Comparison of ENCODE assay signal across 8 cellular contexts in the genomic region with DNA sequence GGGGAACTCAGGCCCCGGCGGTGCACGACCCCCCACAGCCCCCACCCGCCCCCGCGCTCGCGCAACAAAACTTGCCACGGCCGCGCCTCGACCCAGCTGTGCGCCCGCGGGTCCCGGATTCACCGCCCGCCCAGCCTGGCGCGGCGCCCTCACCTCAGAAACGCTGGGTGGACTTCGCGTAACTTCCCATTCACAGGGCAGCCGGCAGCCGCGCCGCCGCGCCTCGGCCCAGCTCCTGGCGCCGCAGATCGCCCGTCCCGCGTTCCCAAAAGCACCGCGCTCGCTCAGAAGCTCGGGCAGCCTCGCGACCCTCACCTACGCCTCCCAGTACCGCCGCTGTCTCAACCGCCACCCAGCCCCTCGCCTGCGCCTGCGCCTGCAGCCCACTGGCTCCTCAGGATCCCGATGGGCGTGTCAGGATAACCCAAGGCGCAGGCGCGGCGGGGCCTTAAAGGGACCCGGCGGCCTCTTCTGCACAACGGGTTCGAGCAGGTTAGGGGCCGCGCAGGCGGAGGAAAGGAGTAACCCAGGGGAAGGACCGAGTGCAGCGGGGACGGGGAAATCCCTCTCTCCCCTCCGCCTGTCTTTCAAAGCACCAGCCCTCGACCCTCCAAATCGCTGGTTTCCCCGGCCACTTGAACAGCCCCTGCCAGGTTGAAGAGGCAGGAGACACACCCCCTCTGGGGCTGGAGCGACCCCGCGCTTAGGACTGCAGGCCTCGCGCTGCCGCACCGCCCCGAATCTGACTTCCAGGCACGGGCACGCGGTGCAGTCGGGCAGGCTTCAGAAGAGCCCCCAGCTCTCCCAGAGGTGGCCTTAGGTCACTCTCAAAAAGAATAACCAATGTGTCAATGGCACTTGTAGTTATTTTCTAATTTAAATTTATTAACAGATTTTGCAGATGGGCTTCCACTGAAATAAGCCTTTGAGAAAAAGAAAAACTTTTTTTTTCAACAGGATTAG. TPM values are rescaled to one million over a fixed set of nuclear protein-coding genes. Genes with fewer than 3 reads are reported as not detected.
DNase-seq lines count a peak whose midpoint lies in the region; ATAC-seq and TF ChIP-seq lines count a peak whose summit lies in the region.

Gene NBPF1, minus strand, starts transcription at position 380 of the 963 bp plus-strand sequence.

- H3K9ac ChIP-seq in IMR-90 (ENCODE audit: low read depth, low read length) = peak within 1 kb of the TSS; percentile 80

- peaks cover under 1% of the 10 kb centered on the region; the same call in 1 of the 2 replicates for H4K20me1 ChIP-seq in IMR-90 (ENCODE audit: insufficient read depth, low read length)

- BruUV-seq in IMR-90 (replicated peaks; lab: Mats Ljungman, UMichigan) = no TSS peak

- in situ Hi-C loops in IMR-90 (cut with MboI; ENCODE audit: low sequenced_read_pairs) = loop anchor here (25.0 kb wide), 1 partner anchor 424 kb away; no protein-coding TSS in a partner anchor

- peak within 1 kb of the TSS; percentile 84 for H3K14ac ChIP-seq in IMR-90 (replicated peaks; ENCODE audit: low read depth, low read length)

- H4K5ac ChIP-seq in IMR-90 (ENCODE audit: low read depth, low read length) = peak within 1 kb of the TSS; percentile 33

- CTCF ChIA-PET in IMR-90 (lab: Yijun Ruan, JAX) = interaction anchor here (1.1 to 2.5 kb wide), 2 partner anchors 8 to 302 kb away, joined by 3 to 21 read pairs; no protein-coding TSS in a partner anchor

- H3K9me3 ChIP-seq in IMR-90 (ENCODE audit: control insufficient read depth, insufficient read depth, low read length) = no peaks in the 10 kb centered on the region
- H3K9me3 ChIP-seq in esophagus (ENCODE audit: control insufficient read depth in 2 of 2, insufficient read depth in 1 of 2, low read depth in 1 of 2, low read length in 1 of 2) = no peaks in the 10 kb centered on the region

- H3K27me3 ChIP-seq in IMR-90 (ENCODE audit: control insufficient read depth, insufficient read depth, low read length) (no peaks in the 10 kb centered on the region), esophagus (ENCODE audit: control insufficient read depth in 1 of 2, insufficient read depth in 2 of 2, low read length in 2 of 2) (no peaks in the 10 kb centered on the region)

- H2AFZ ChIP-seq in IMR-90 (replicated peaks; ENCODE audit: low read length, poor library complexity) = peak within 1 kb of the TSS; percentile 98

- DNase-seq in DMS 273 (lab: John Stamatoyannopoulos, UW; ENCODE audit: unreplicated experiment) (peak; percentile 100), IMR-90 (peak; percentile 94), OCI-M1 (lab: John Stamatoyannopoulos, UW) (peak; percentile 100), mucosa of gallbladder (ENCODE audit: low spot score) (peak; percentile 96)
- DNase-seq in activated T-cell treated with anti-CD3 and anti-CD28 coated beads, Interleukin-2, amount 50 U/mL, for 1 hour = peak; percentile 91
- DNase-seq in stimulated activated CD8-positive, alpha-beta memory T cell treated with anti-CD3 and anti-CD28 coated beads, Interleukin-4, amount 100 ng/mL, for 1 hour (ENCODE audit: low read depth in 2 of 2, low spot score in 1 of 2) = peak; percentile 84 to 90

- H2BK20ac ChIP-seq in IMR-90 (ENCODE audit: low read depth, low read length) = no peak within 1 kb of the TSS

- peak within 1 kb of the TSS; percentile 75 for H2BK120ac ChIP-seq in IMR-90 (ENCODE audit: low read depth, low read length)

- peak; percentile 66 for TF ChIP-seq POLR2A in IMR-90 (IDR thresholded peaks at IDR 0.05; ENCODE audit: low read depth, low read length)

- TF ChIP-seq RAD21 in IMR-90 (IDR thresholded peaks at IDR 0.05; ENCODE audit: low read length) = peak; percentile 21; the same call in 1 of the 2 replicates

- H3K4ac ChIP-seq in IMR-90 (ENCODE audit: low read depth, low read length) = peak within 1 kb of the TSS; percentile 91

- H3K18ac ChIP-seq in IMR-90 (ENCODE audit: low read depth, low read length) = no peak within 1 kb of the TSS; the same call in 1 of the 2 replicates

- ATAC-seq in GM21619 (IDR thresholded peaks at IDR 0.05; ENCODE audit: unreplicated experiment) (peak; percentile 80), IMR-90 (ENCODE audit: low read depth) (peak; percentile 99)

- peaks cover 3% of the 10 kb centered on the region; the same call in 1 of the 2 replicates for H3K4me1 ChIP-seq in IMR-90 (ENCODE audit: control insufficient read depth, insufficient read depth, low read length)
- peaks cover 4 to 6% of the 10 kb centered on the region in 2 donors for H3K4me1 ChIP-seq in esophagus (ENCODE audit: control insufficient read depth in 2 of 2, insufficient read depth in 2 of 2, low read length in 1 of 2)

- peak within 1 kb of the TSS; percentile 86 for H3K4me2 ChIP-seq in IMR-90 (ENCODE audit: low read depth, low read length)

- H2BK5ac ChIP-seq in IMR-90 (ENCODE audit: low read depth, low read length, poor library complexity, severe bottlenecking) = peak within 1 kb of the TSS; percentile 83

- H3K79me1 ChIP-seq in IMR-90 (ENCODE audit: low read depth in 1 of 2, low read length in 2 of 2) = peaks cover 13 to 33% of the 10 kb centered on the region in 2 experiments

- peak within 1 kb of the TSS; percentile 41 for H3K56ac ChIP-seq in IMR-90 (ENCODE audit: extremely low read depth, insufficient read depth, low read length)

- H2AK9ac ChIP-seq in IMR-90 (replicated peaks; ENCODE audit: low read depth, low read length, poor library complexity) = peak within 1 kb of the TSS; percentile 93

- peak within 1 kb of the TSS; percentile 72 for H3K27ac ChIP-seq in IMR-90 (ENCODE audit: insufficient read depth, low read length)
- peak within 1 kb of the TSS; percentile 44 to 73 for H3K27ac ChIP-seq in esophagus (ENCODE audit: low read depth in 2 of 2, low read length in 1 of 2)

- TF ChIP-seq CTCF in IMR-90 (conservative IDR thresholded peaks at IDR 0.05; ENCODE audit: low read depth, low read length) = no peak

- WGBS in IMR-90 (ENCODE audit: extremely low coverage in 2 of 2, insufficient read length in 1 of 2), 2 experiments = 1% methylated on average over 82 of the region's 82 CpGs; no CpG with 5 or more reads in 1 of the 2 experiments
- 0% methylated on average over 82 of the region's 82 CpGs for WGBS in esophagus, 2 donors

- peaks cover 4% of the 10 kb centered on the region for H3K36me3 ChIP-seq in IMR-90 (ENCODE audit: control insufficient read depth, insufficient read depth, low read length)
- H3K36me3 ChIP-seq in esophagus (ENCODE audit: control insufficient read depth in 2 of 2, insufficient read depth in 2 of 2, low read length in 1 of 2) = peaks cover 0 to under 1% of the 10 kb centered on the region in 2 donors

- dilution Hi-C loops in IMR-90 (cut with HindIII; ENCODE audit: low sequenced_read_pairs, unreplicated experiment) = no loop called here

- intact Hi-C loops in IMR-90 (cut with micrococcal nuclease) = loop anchor here (5.0 kb wide), 1 partner anchor 319 kb away; no protein-coding TSS in a partner anchor

- H4K8ac ChIP-seq in IMR-90 (ENCODE audit: low read depth in 2 of 2, low read length in 2 of 2) = peak within 1 kb of the TSS; percentile 6 to 95

- peaks cover 2% of the 10 kb centered on the region; the same call in 1 of the 2 replicates for H3K9me1 ChIP-seq in IMR-90 (ENCODE audit: insufficient read depth, low read length)

- peak within 1 kb of the TSS; percentile 65; the same call in 1 of the 2 replicates for H2AK5ac ChIP-seq in IMR-90 (ENCODE audit: low read depth, low read length)

- peak within 1 kb of the TSS; percentile 4; the same call in 1 of the 3 replicates for H2BK15ac ChIP-seq in IMR-90 (ENCODE audit: low read depth, low read length)

- peak within 1 kb of the TSS; percentile 91 for H3K23ac ChIP-seq in IMR-90 (ENCODE audit: low read depth, low read length)

- POLR2A ChIA-PET in IMR-90 (lab: Charles Lee; ENCODE audit: unreplicated experiment) = interaction anchor here (0.8 kb wide), 1 partner anchor 103 kb away, joined by 17 read pairs; no protein-coding TSS in a partner anchor

- peak within 1 kb of the TSS; percentile 56 for H3K4me3 ChIP-seq in IMR-90 (ENCODE audit: insufficient read depth, low read depth, low read length)
- H3K4me3 ChIP-seq in esophagus (ENCODE audit: low read depth in 1 of 2, low read length in 2 of 2) = peak within 1 kb of the TSS; percentile 59 to 86

- H4K91ac ChIP-seq in IMR-90 (ENCODE audit: insufficient read depth, low read depth, low read length) = peak within 1 kb of the TSS; percentile 88

TF ChIP-seq in IMR-90, 13 proteins besides CTCF, POLR2A, EP300 and RAD21 (continues in another document):
- TF ChIP-seq MAZ (IDR thresholded peaks at IDR 0.05; ENCODE audit: borderline replicate concordance, low read depth, low read length) (peak; percentile 55; the same call in 1 of the 2 replicates), MXI1 (IDR thresholded peaks at IDR 0.05; ENCODE audit: borderline replicate concordance, low read depth, low read length) (peak; percentile 67; the same call in 1 of the 2 replicates), RFX5 (IDR thresholded peaks at IDR 0.05; ENCODE audit: low read depth, low read length) (no peak), RCOR1 (IDR thresholded peaks at IDR 0.05; ENCODE audit: insufficient replicate concordance, low read length) (peak; percentile 63), SMC3 (IDR thresholded peaks at IDR 0.05; ENCODE audit: low read depth, low read length) (0 out of 2 replicates have a peak, but pooled peaks have one; percentile 9)
- TF ChIP-seq, protein P1, sequence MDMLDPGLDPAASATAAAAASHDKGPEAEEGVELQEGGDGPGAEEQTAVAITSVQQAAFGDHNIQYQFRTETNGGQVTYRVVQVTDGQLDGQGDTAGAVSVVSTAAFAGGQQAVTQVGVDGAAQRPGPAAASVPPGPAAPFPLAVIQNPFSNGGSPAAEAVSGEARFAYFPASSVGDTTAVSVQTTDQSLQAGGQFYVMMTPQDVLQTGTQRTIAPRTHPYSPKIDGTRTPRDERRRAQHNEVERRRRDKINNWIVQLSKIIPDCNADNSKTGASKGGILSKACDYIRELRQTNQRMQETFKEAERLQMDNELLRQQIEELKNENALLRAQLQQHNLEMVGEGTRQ (IDR thresholded peaks at IDR 0.05; ENCODE audit: low read depth, low read length) = 0 out of 2 replicates have a peak, but pooled peaks have one; percentile 2
- TF ChIP-seq, protein P2, sequence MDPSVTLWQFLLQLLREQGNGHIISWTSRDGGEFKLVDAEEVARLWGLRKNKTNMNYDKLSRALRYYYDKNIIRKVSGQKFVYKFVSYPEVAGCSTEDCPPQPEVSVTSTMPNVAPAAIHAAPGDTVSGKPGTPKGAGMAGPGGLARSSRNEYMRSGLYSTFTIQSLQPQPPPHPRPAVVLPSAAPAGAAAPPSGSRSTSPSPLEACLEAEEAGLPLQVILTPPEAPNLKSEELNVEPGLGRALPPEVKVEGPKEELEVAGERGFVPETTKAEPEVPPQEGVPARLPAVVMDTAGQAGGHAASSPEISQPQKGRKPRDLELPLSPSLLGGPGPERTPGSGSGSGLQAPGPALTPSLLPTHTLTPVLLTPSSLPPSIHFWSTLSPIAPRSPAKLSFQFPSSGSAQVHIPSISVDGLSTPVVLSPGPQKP (IDR thresholded peaks at IDR 0.05; ENCODE audit: borderline replicate concordance, low read depth, low read length) = 0 out of 2 replicates have a peak, but pooled peaks have one; percentile 17

RNA-seq across cellular contexts. Expression of gene NBPF1, which starts in this region (rescaled TPM):
- total RNA-seq in IMR-90 (2012; rRNA removed) (25.3 and 28.3 TPM in 2 replicates), mucosa of gallbladder (64.2 TPM)
- polyA plus RNA-seq in IMR-90 (2012; rRNA removed) (17.1 and 18.8 TPM in 2 replicates), esophagus (1 to 10 TPM; 3.5 to 5.4 TPM)
- 8.8 and 12.8 TPM in 2 replicates for polyA plus RNA-seq in IMR-90 (2012; cell fraction: cytosol; rRNA removed)
- 23.2 and 44.6 TPM in 2 replicates for polyA plus RNA-seq in IMR-90 (2012; cell fraction: nucleus; rRNA removed; ENCODE audit: low replicate concordance)

Comparison
In these comparisons a context has a peak if more than half of its experiments do, and no peak if none do; other contexts are left out.
1. Peak in every context shown above with its lines: DNase-seq, ATAC-seq, H3K4me3 ChIP-seq and H3K27ac ChIP-seq.